Comparison of ENCODE assay signal across 16 cellular contexts in the genomic region with DNA sequence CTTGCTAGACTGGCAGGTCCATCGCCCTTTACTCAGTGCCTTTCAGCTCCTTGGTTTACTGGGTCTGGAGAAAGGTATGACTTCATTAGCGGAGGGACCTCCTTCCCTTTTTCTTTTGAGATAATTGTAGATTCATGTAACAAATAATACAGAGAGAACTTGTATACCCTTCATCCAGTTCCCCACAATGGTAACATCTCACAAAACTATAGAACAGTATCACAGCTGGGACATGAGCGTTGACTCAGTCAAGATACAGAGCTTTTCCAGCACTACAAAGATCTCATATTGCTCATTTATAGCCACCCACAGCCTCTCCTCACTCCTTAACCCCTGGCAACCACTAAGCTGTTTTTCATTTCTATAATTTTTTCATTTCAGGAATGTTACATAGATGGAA. TPM values are rescaled to one million over a fixed set of nuclear protein-coding genes. Genes with fewer than 3 reads are reported as not detected.
DNase-seq lines count a peak whose midpoint lies in the region; ATAC-seq and TF ChIP-seq lines count a peak whose summit lies in the region.
"Had no signal": no experiment of that assay in that cellular context is flagged by ENCODE, and none has a peak within 500 bp of the region (broad histone marks: within the 10 kb centered on the region; RNA-seq: fewer than 3 reads in every experiment).

No MANE protein-coding gene starts in this region.

- H3K27ac ChIP-seq in HEK293 (ENCODE audit: extremely low read depth, low read depth, low read length) (no peak overlapping the region), thyroid gland (peak overlapping the region in 2 of 3 donors; percentile 95 to 98), lower lobe of right lung (no peak overlapping the region)
- H3K27ac ChIP-seq: BLaER1, C4-2B had no signal

- POLR2A ChIA-PET in HEK293 (lab: Yijun Ruan, JAX), result no interaction called here

- peaks cover 7% of the 10 kb centered on the region for H3K27me3 Mint-ChIP-seq in endothelial cell (ENCODE audit: unreplicated experiment)

- TF ChIP-seq POLR2A in thyroid gland (IDR thresholded peaks at IDR 0.05), result no peak

- CTCF ChIA-PET in HEK293 (lab: Yijun Ruan, JAX), result interaction anchor here (0.6 to 1.1 kb wide), 2 partner anchors 143 to 160 kb away, joined by 3 to 4 read pairs; no protein-coding TSS in a partner anchor

- H3K36me3 Mint-ChIP-seq in endothelial cell (ENCODE audit: low read depth, unreplicated experiment), result peaks cover 49% of the 10 kb centered on the region
- H3K36me3 Mint-ChIP-seq: CD4-positive, CD25-positive, alpha-beta regulatory T cell; CD8-positive, alpha-beta T cell had no signal

- no peak for TF ChIP-seq CTCF in HEK293 (tag by site-specific recombination; IDR thresholded peaks at IDR 0.05)
- no peak for TF ChIP-seq CTCF in endothelial cell (IDR thresholded peaks at IDR 0.05; ENCODE audit: unreplicated experiment)
- TF ChIP-seq CTCF in thyroid gland (IDR thresholded peaks at IDR 0.05), result no peak
- no peak for TF ChIP-seq CTCF in lower lobe of right lung (IDR thresholded peaks at IDR 0.05)

- H3K4me3 Mint-ChIP-seq in endothelial cell (ENCODE audit: unreplicated experiment), result peak overlapping the region; percentile 75
- H3K4me3 Mint-ChIP-seq: CD4-positive, CD25-positive, alpha-beta regulatory T cell; CD8-positive, alpha-beta T cell had no signal

- WGBS in thyroid gland, 2 donors, result 95 to 96% methylated on average over 3 of the region's 3 CpGs

- intact Hi-C loops in thyroid gland (cut with DNase I), result no loop called here
- intact Hi-C loops in lower lobe of right lung (cut with DNase I), result no loop called here

- no peak overlapping the region for H3K27ac Mint-ChIP-seq in endothelial cell (ENCODE audit: unreplicated experiment)
- H3K27ac Mint-ChIP-seq: CD8-positive, alpha-beta T cell had no signal

- H3K27me3 ChIP-seq in thyroid gland (no peaks in the 10 kb centered on the region), lower lobe of right lung (ENCODE audit: low read depth) (no peaks in the 10 kb centered on the region)
- H3K27me3 ChIP-seq: BLaER1 had no signal

- H3K36me3 ChIP-seq in HEK293 (ENCODE audit: control insufficient read depth in 2 of 2, insufficient read depth in 1 of 2, low read length in 2 of 2), result no peaks in the 10 kb centered on the region
- H3K36me3 ChIP-seq in thyroid gland, result peaks cover 0 to under 1% of the 10 kb centered on the region in 2 donors
- H3K36me3 ChIP-seq in lower lobe of right lung, result peaks cover 9% of the 10 kb centered on the region
- H3K36me3 ChIP-seq: BLaER1, HAP-1 had no signal

- H3K4me1 ChIP-seq in HEK293 (ENCODE audit: control insufficient read depth, insufficient read depth, low read length) (no peaks in the 10 kb centered on the region), thyroid gland (peaks cover 58 to 70% of the 10 kb centered on the region in 2 donors), lower lobe of right lung (peaks cover 20% of the 10 kb centered on the region)
- H3K4me1 ChIP-seq: BLaER1, Caco-2, HAP-1 had no signal

- no peak for ATAC-seq in lower lobe of right lung
- ATAC-seq: CD8-positive, alpha-beta T cell; GM12878 had no signal

- H3K4me3 ChIP-seq in HEK293 (ENCODE audit: low read depth, low read length) (no peak overlapping the region), thyroid gland (replicated peaks in 1 of 3) (no peak overlapping the region), lower lobe of right lung (no peak overlapping the region)
- H3K4me3 ChIP-seq: BLaER1, GM12878, HAP-1 had no signal

- no peaks in the 10 kb centered on the region for H3K9me3 Mint-ChIP-seq in endothelial cell (ENCODE audit: unreplicated experiment)

- no peaks in the 10 kb centered on the region for H3K9me3 ChIP-seq in HEK293 (ENCODE audit: control insufficient read depth, insufficient read depth, low read depth, low read length)
- no peaks in the 10 kb centered on the region for H3K9me3 ChIP-seq in thyroid gland
- H3K9me3 ChIP-seq in lower lobe of right lung, result peaks cover 11% of the 10 kb centered on the region
- H3K9me3 ChIP-seq: BLaER1, Caco-2, HAP-1 had no signal

- H3K4me1 Mint-ChIP-seq in endothelial cell (ENCODE audit: unreplicated experiment), result peaks cover 34% of the 10 kb centered on the region

- no peak for DNase-seq in endothelial cell (ENCODE audit: low spot score)
- no peak for DNase-seq in thyroid gland
- DNase-seq in KG1 (lab: John Stamatoyannopoulos, UW), result no peak
- DNase-seq in T-helper 9 cell, result no peak
- DNase-seq in lower lobe of right lung, result no peak
- DNase-seq: Caco-2; CD4-positive, CD25-positive, alpha-beta regulatory T cell; CD8-positive, alpha-beta T cell; DMS153; DND-41; GOT3 had no signal

TF ChIP-seq in HEK293, 187 proteins besides CTCF, POLR2A, EP300 and RAD21:
- TF ChIP-seq ZXDB (tag by site-specific recombination; IDR thresholded peaks at IDR 0.05), result no peak
- no peak for TF ChIP-seq KLF8 (tag by site-specific recombination; IDR thresholded peaks at IDR 0.05)
- TF ChIP-seq ZNF529 (tag by site-specific recombination; IDR thresholded peaks at IDR 0.05; ENCODE audit: insufficient replicate concordance), result peak; percentile 97
TF ChIP-seq in HEK293: peak in this region for 1.

RNA-seq across cellular contexts. Expression of gene ZNF532, which starts 59.8 kb away (rescaled TPM):
- 178 TPM for total RNA-seq in endothelial cell (ENCODE audit: unreplicated experiment)
- total RNA-seq in thyroid gland, result 100 to 1,000 TPM in 3 of 4 donors, 10 to 100 TPM in 1; 80.2 to 111 (median 109) TPM
- total RNA-seq in lower lobe of right lung, result 54.0 TPM

Comparison
In these comparisons a context has a peak if more than half of its experiments do, and no peak if none do; other contexts are left out.
1. H3K27ac ChIP-seq: peak in thyroid gland (2 of 3); none in HEK293 (single experiment) and lower lobe of right lung (single experiment).